18 cellular contexts compared by ENCODE assay signal in the genomic region with DNA sequence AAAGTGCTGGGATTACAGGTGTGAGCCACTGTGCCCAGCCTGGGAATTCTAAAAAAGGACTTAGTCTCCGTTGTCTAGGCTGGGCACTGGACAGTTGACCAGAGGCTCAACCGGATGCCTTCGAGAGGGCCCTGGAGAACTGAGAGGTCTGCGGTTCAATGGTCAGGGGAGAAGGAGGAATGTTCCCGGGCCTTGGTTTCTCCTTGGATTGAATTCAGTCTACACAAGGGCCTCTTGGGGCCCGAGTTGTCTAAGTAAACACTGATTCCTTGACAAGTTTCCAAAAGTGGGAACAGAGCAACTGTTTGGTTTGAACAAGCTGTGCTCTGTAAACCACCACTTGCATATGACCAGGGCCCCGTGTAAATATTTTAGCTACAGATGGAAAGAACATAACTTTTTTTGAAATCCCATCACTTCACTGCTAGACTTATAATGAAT. TPM values are rescaled to one million over a fixed set of nuclear protein-coding genes. Genes with fewer than 3 reads are reported as not detected.
A peak's percentile ranks its signal among the peaks of the same experiment; 100 is the strongest.
DNase-seq lines count a peak whose midpoint lies in the region; ATAC-seq, FAIRE-seq and TF ChIP-seq lines count a peak whose summit lies in the region.
"Had no signal": no experiment of that assay in that cellular context is flagged by ENCODE, and none has a peak within 500 bp of the region (broad histone marks: within the 10 kb centered on the region; RNA-seq: fewer than 3 reads in every experiment).

No MANE protein-coding gene starts in this region.

- TF ChIP-seq RAD21 in liver (IDR thresholded peaks at IDR 0.05), result no peak
- no peak for TF ChIP-seq RAD21 in HepG2 (CRISPR knock-in tag; IDR thresholded peaks at IDR 0.05)

- 76% methylated on average over 7 of the region's 7 CpGs for WGBS in liver
- WGBS in HepG2 (ENCODE audit: low lambda C conversion rate), result 9% methylated on average over 2 of the region's 7 CpGs

- TF ChIP-seq CTCF in liver (IDR thresholded peaks at IDR 0.05; ENCODE audit: low read depth, low read length, missing input control) (no peak), HepG2 (CRISPR knock-in tag; IDR thresholded peaks at IDR 0.05) (no peak), left ventricle myocardium inferior (IDR thresholded peaks at IDR 0.05; ENCODE audit: borderline replicate concordance) (no peak)

- no peaks in the 10 kb centered on the region for H3K36me3 ChIP-seq in liver (ENCODE audit: control insufficient read depth in 4 of 4, insufficient read depth in 3 of 4, low read depth in 1 of 4, low read length in 3 of 4)
- H3K36me3 ChIP-seq in HepG2 (replicated peaks in 1 of 2; ENCODE audit: control insufficient read depth in 1 of 2, insufficient read depth in 2 of 2, low read length in 2 of 2), result no peaks in the 10 kb centered on the region
- H3K36me3 ChIP-seq in left ventricle myocardium inferior, result no peaks in the 10 kb centered on the region
- H3K36me3 ChIP-seq in rectal smooth muscle tissue (ENCODE audit: control insufficient read depth, insufficient read depth, low read length), result no peaks in the 10 kb centered on the region
- H3K36me3 ChIP-seq: thoracic aorta had no signal

- H3K4me3 ChIP-seq in liver (ENCODE audit: low read depth in 1 of 3, low read length in 3 of 3), result no peak overlapping the region
- no peak overlapping the region for H3K4me3 ChIP-seq in HepG2 (replicated peaks in 1 of 3; ENCODE audit: insufficient read depth in 1 of 3, low read depth in 2 of 3, low read length in 3 of 3)
- H3K4me3 ChIP-seq in left ventricle myocardium inferior, result no peak overlapping the region
- no peak overlapping the region for H3K4me3 ChIP-seq in rectal smooth muscle tissue (ENCODE audit: low read length)
- H3K4me3 ChIP-seq: thoracic aorta had no signal

- no peak overlapping the region for H3K4me2 ChIP-seq in HepG2 (ENCODE audit: low read depth, low read length)

- no peak for ATAC-seq in HepG2
- no peak for ATAC-seq in GM18498 (IDR thresholded peaks at IDR 0.05; ENCODE audit: unreplicated experiment)
- ATAC-seq: T-helper 17 cell had no signal

- no TSS peak for BruUV-seq in HepG2 (replicated peaks; lab: Mats Ljungman, UMichigan)

- DNase-seq in HepG2 (ENCODE audit: low spot score), result no peak
- peak; percentile 61 for DNase-seq in left ventricle myocardium inferior
- no peak for DNase-seq in HuH-7 (ENCODE audit: low spot score)
- DNase-seq in dedifferentiated amniotic fluid mesenchymal stem cell (ENCODE audit: extremely low spot score), result no peak
- DNase-seq in GF-D8 (lab: John Stamatoyannopoulos, UW), result no peak
- DNase-seq: activated CD8-positive, alpha-beta memory T cell treated with anti-CD3 and anti-CD28 coated beads, Interleukin-2, amount 50 U/mL, for 48 hours; activated naive CD4-positive, alpha-beta T cell treated with anti-CD3 and anti-CD28 coated beads, Interleukin-2, amount 10 ng/mL, durations not matched to agents 7 days and 5 days; cerebellar nuclear complex; GDM1; NCI-H2107; occipital lobe; SHP77; T-helper 17 cell had no signal

- POLR2A ChIA-PET in HepG2 (lab: Yijun Ruan, JAX), result no interaction called here

- no peak for TF ChIP-seq EP300 in HepG2 (IDR thresholded peaks at IDR 0.05; ENCODE audit: low read depth in 2 of 2, low read length in 2 of 2)
- TF ChIP-seq EP300 in HepG2 (CRISPR knock-in tag; IDR thresholded peaks at IDR 0.05; ENCODE audit: borderline replicate concordance), result no peak

- H3K27ac ChIP-seq in liver (ENCODE audit: low read depth in 1 of 2, low read length in 2 of 2) (no peak overlapping the region), HepG2 (ENCODE audit: extremely low read length, insufficient read depth, low read length) (no peak overlapping the region), left ventricle myocardium inferior (replicated peaks) (peak overlapping the region; percentile 77), rectal smooth muscle tissue (ENCODE audit: low read depth, low read length) (peak overlapping the region; percentile 66)
- H3K27ac ChIP-seq: thoracic aorta had no signal

- CTCF ChIA-PET in HepG2 (lab: Yijun Ruan, JAX; ENCODE audit: low intra/inter-chr PET ratio, low total read pairs), result no interaction called here

- in situ Hi-C loops in HepG2 (cut with HindIII; ENCODE audit: extremely low pct_ligation_motif_present, low pct_unique_long_range_greater_than_20kb), result no loop called here

- H3K9ac ChIP-seq in liver (ENCODE audit: low read depth in 1 of 2, low read length in 2 of 2) (no peak overlapping the region), HepG2 (ENCODE audit: insufficient read depth, low read depth, low read length) (no peak overlapping the region), rectal smooth muscle tissue (ENCODE audit: low read length) (no peak overlapping the region)

- FAIRE-seq in HepG2 (lab: Jason Lieb, UNC), result no peak
- FAIRE-seq: A204.1 had no signal

- H2AFZ ChIP-seq in HepG2 (ENCODE audit: low read length), result no peak overlapping the region

- H3K27me3 ChIP-seq in liver (ENCODE audit: control insufficient read depth in 4 of 4, insufficient read depth in 4 of 4, low read length in 3 of 4) (peaks cover 0 to 3% (median 0%) of the 10 kb centered on the region in 4 donors), HepG2 (ENCODE audit: control insufficient read depth in 1 of 2, insufficient read depth in 2 of 2, low read length in 2 of 2) (no peaks in the 10 kb centered on the region; a peak in 1 of 5 replicates), left ventricle myocardium inferior (ENCODE audit: low read depth) (no peaks in the 10 kb centered on the region), rectal smooth muscle tissue (ENCODE audit: control insufficient read depth, insufficient read depth, low read length) (no peaks in the 10 kb centered on the region)

- intact Hi-C loops in HepG2 (cut with micrococcal nuclease; ENCODE audit: unreplicated experiment), result no loop called here
- intact Hi-C loops in left ventricle myocardium inferior (cut with micrococcal nuclease), result no loop called here

- H3K79me2 ChIP-seq in HepG2 (ENCODE audit: insufficient read depth, low read length), result no peaks in the 10 kb centered on the region

- no peaks in the 10 kb centered on the region for H3K9me3 ChIP-seq in liver (ENCODE audit: control insufficient read depth in 4 of 4, low read length in 3 of 4)
- H3K9me3 ChIP-seq in HepG2 (ENCODE audit: low read length), result no peaks in the 10 kb centered on the region
- no peaks in the 10 kb centered on the region for H3K9me3 ChIP-seq in left ventricle myocardium inferior (replicated peaks)
- H3K9me3 ChIP-seq: thoracic aorta had no signal

- H3K4me1 ChIP-seq in liver (ENCODE audit: control insufficient read depth in 4 of 4, insufficient read depth in 4 of 4, low read length in 3 of 4) (no peaks in the 10 kb centered on the region), HepG2 (ENCODE audit: insufficient read depth, low read length) (peaks cover 11% of the 10 kb centered on the region), left ventricle myocardium inferior (peaks cover 16% of the 10 kb centered on the region), rectal smooth muscle tissue (ENCODE audit: control insufficient read depth, insufficient read depth, low read length) (peaks cover 3% of the 10 kb centered on the region)

- no peaks in the 10 kb centered on the region for H4K20me1 ChIP-seq in HepG2 (ENCODE audit: insufficient read depth, low read length)

- no peak for TF ChIP-seq POLR2A in HepG2 (IDR thresholded peaks at IDR 0.05; ENCODE audit: insufficient read depth in 1 of 2, low read depth in 2 of 2, low read length in 2 of 2)

TF ChIP-seq in liver, 16 proteins besides CTCF, POLR2A, EP300 and RAD21:
- no peak for TF ChIP-seq TAF1 (conservative IDR thresholded peaks at IDR 0.05)
- TF ChIP-seq EGR1 (IDR thresholded peaks at IDR 0.05; ENCODE audit: low read depth in 2 of 2), result no peak
- TF ChIP-seq NR2F2 (IDR thresholded peaks at IDR 0.05), result peak; percentile 15

TF ChIP-seq in HepG2, 621 proteins besides CTCF, POLR2A, EP300 and RAD21 (continues in another document):
- TF ChIP-seq RFX5 (IDR thresholded peaks at IDR 0.05; ENCODE audit: low read depth, low read length) (no peak), ZNF557 (CRISPR knock-in tag; IDR thresholded peaks at IDR 0.05) (no peak), HCFC1 (IDR thresholded peaks at IDR 0.05; ENCODE audit: low read depth, low read length) (no peak)
- TF ChIP-seq, protein P1, sequence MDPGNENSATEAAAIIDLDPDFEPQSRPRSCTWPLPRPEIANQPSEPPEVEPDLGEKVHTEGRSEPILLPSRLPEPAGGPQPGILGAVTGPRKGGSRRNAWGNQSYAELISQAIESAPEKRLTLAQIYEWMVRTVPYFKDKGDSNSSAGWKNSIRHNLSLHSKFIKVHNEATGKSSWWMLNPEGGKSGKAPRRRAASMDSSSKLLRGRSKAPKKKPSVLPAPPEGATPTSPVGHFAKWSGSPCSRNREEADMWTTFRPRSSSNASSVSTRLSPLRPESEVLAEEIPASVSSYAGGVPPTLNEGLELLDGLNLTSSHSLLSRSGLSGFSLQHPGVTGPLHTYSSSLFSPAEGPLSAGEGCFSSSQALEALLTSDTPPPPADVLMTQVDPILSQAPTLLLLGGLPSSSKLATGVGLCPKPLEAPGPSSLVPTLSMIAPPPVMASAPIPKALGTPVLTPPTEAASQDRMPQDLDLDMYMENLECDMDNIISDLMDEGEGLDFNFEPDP (CRISPR knock-in tag; conservative IDR thresholded peaks at IDR 0.05), result no peak

RNA-seq across cellular contexts. Expression of gene CAPZB, which starts 29.1 kb away (rescaled TPM):
- 10 to 100 TPM; 38.3 to 43.2 TPM for total RNA-seq in liver
- polyA plus RNA-seq in liver, result 10 to 100 TPM; 59.0 to 98.9 TPM
- 58.9 and 84.1 TPM in 2 replicates for total RNA-seq in HepG2 (2016; rRNA removed; fragmentation: Illumina TruSeq; extraction: Trizol)
- total RNA-seq in HepG2 (2016; cell fraction: cytosol; rRNA removed; fragmentation: Illumina TruSeq; extraction: Trizol; ENCODE audit: low read depth), result 24.5 and 25.6 TPM in 2 replicates
- 61.9 and 68.4 TPM in 2 replicates for total RNA-seq in HepG2 (2016; cell fraction: insoluble cytoplasmic fraction; rRNA removed; fragmentation: Illumina TruSeq; extraction: Trizol)
- total RNA-seq in HepG2 (2016; cell fraction: membrane; rRNA removed; fragmentation: Illumina TruSeq; extraction: Trizol), result 41.5 and 44.2 TPM in 2 replicates
- 33.6 and 37.1 TPM in 2 replicates for total RNA-seq in HepG2 (2016; cell fraction: nucleus; rRNA removed; fragmentation: Illumina TruSeq; extraction: Trizol)
- polyA plus RNA-seq in HepG2 (2011; rRNA removed), result 68.8 and 76.9 TPM in 2 replicates
- 107 and 113 TPM in 2 replicates for polyA plus RNA-seq in HepG2 (2011; cell fraction: cytosol; rRNA removed)
- 34.6 and 35.9 TPM in 2 replicates for polyA plus RNA-seq in HepG2 (2011; cell fraction: nucleus; rRNA removed)
- polyA plus RNA-seq in HepG2 (2012), result 142 and 153 TPM in 2 replicates
- 87.3 and 97.7 TPM in 2 replicates for polyA plus RNA-seq in HepG2 (2016; cell fraction: cytosol; fragmentation: Illumina TruSeq; extraction: Trizol; ENCODE audit: low read depth)
- 211 and 248 TPM in 2 replicates for polyA plus RNA-seq in HepG2 (2016; cell fraction: insoluble cytoplasmic fraction; fragmentation: Illumina TruSeq; extraction: Trizol; ENCODE audit: low read depth)
- polyA plus RNA-seq in HepG2 (2016; cell fraction: membrane; fragmentation: Illumina TruSeq; extraction: Trizol; ENCODE audit: low read depth), result 103 and 116 TPM in 2 replicates
- polyA plus RNA-seq in HepG2 (2016; cell fraction: nucleus; fragmentation: Illumina TruSeq; extraction: Trizol; ENCODE audit: insufficient read depth, low read depth), result 131 and 139 TPM in 2 replicates
- polyA minus RNA-seq in HepG2 (2011; rRNA and poly(A)+ RNA removed; ENCODE audit: low replicate concordance), result 37.1 and 54.9 TPM in 2 replicates
- 49.6 and 56.8 TPM in 2 replicates for polyA minus RNA-seq in HepG2 (2011; cell fraction: cytosol; rRNA and poly(A)+ RNA removed)
- 19.3 and 21.5 TPM in 2 replicates for polyA minus RNA-seq in HepG2 (2011; cell fraction: nucleus; rRNA and poly(A)+ RNA removed)
- total RNA-seq in left ventricle myocardium inferior, result 217 TPM

Comparison
In these comparisons a context has a peak if more than half of its experiments do, and no peak if none do; other contexts are left out.
1. H3K27ac ChIP-seq: peak in left ventricle myocardium inferior (single experiment) and rectal smooth muscle tissue (single experiment); none in liver (0 of 2) and HepG2 (single experiment).